9 cellular contexts compared by ENCODE assay signal in genomic region chr11:88508558-88508807, GRCh38.
DNase-seq lines count a peak whose midpoint lies in the region; ATAC-seq lines count a peak whose summit lies in the region.
"Had no signal": no experiment of that assay in that cellular context is flagged by ENCODE, and none has a peak within 500 bp of the region (broad histone marks: within the 10 kb centered on the region; RNA-seq: fewer than 3 reads in every experiment).

No MANE protein-coding gene starts in this region.

- no peak overlapping the region for H3K27ac Mint-ChIP-seq in activated CD4-positive, alpha-beta T cell treated with anti-CD3 and anti-CD28 coated beads for 36 hours
- H3K27ac Mint-ChIP-seq in activated T-helper 1 cell treated with anti-CD3 and anti-CD28 coated beads, Interleukin-12 subunit alpha, Interleukin-12 subunit beta, Interleukin-2, Interleukin-4 antibody, amounts not matched to agents 30 ng/mL and 10 ng/mL and 1 ng/mL, durations not matched to agents 14 hours and 24 hours and 36 hours, result no peak overlapping the region

- POLR2A ChIA-PET in activated CD4-positive, alpha-beta T cell treated with anti-CD3 and anti-CD28 coated beads for 36 hours (lab: Charles Lee), result no interaction called here

- intact Hi-C loops in activated CD4-positive, alpha-beta T cell treated with anti-CD3 and anti-CD28 coated beads for 36 hours (cut with DNase I, micrococcal nuclease), result no loop called here
- intact Hi-C loops in activated T-helper 1 cell treated with anti-CD3 and anti-CD28 coated beads, Interleukin-12 subunit alpha, Interleukin-12 subunit beta, Interleukin-2, Interleukin-4 antibody, amounts not matched to agents 30 ng/mL and 10 ng/mL and 1 ng/mL, durations not matched to agents 14 hours and 24 hours and 36 hours (cut with micrococcal nuclease), result loop anchor here (2.0 kb wide), 1 partner anchor 28 kb away; no protein-coding TSS in a partner anchor

- H3K27me3 Mint-ChIP-seq in activated CD4-positive, alpha-beta T cell treated with anti-CD3 and anti-CD28 coated beads for 36 hours, result peaks cover 35% of the 10 kb centered on the region
- H3K27me3 Mint-ChIP-seq in activated T-helper 1 cell treated with anti-CD3 and anti-CD28 coated beads, Interleukin-12 subunit alpha, Interleukin-12 subunit beta, Interleukin-2, Interleukin-4 antibody, amounts not matched to agents 30 ng/mL and 10 ng/mL and 1 ng/mL, durations not matched to agents 14 hours and 24 hours and 36 hours (ENCODE audit: insufficient read depth), result peaks cover 69% of the 10 kb centered on the region

- peaks cover 4% of the 10 kb centered on the region for H3K4me1 Mint-ChIP-seq in activated CD4-positive, alpha-beta T cell treated with anti-CD3 and anti-CD28 coated beads for 36 hours
- peaks cover 16% of the 10 kb centered on the region for H3K4me1 Mint-ChIP-seq in activated T-helper 1 cell treated with anti-CD3 and anti-CD28 coated beads, Interleukin-12 subunit alpha, Interleukin-12 subunit beta, Interleukin-2, Interleukin-4 antibody, amounts not matched to agents 30 ng/mL and 10 ng/mL and 1 ng/mL, durations not matched to agents 14 hours and 24 hours and 36 hours (ENCODE audit: low read depth)

- H3K4me3 Mint-ChIP-seq in activated CD4-positive, alpha-beta T cell treated with anti-CD3 and anti-CD28 coated beads for 36 hours, result peak overlapping the region; percentile 57
- H3K4me3 Mint-ChIP-seq in activated T-helper 1 cell treated with anti-CD3 and anti-CD28 coated beads, Interleukin-12 subunit alpha, Interleukin-12 subunit beta, Interleukin-2, Interleukin-4 antibody, amounts not matched to agents 30 ng/mL and 10 ng/mL and 1 ng/mL, durations not matched to agents 14 hours and 24 hours and 36 hours, result peak overlapping the region; percentile 78

- no peaks in the 10 kb centered on the region for H3K36me3 Mint-ChIP-seq in activated CD4-positive, alpha-beta T cell treated with anti-CD3 and anti-CD28 coated beads for 36 hours (ENCODE audit: low read depth)
- H3K36me3 Mint-ChIP-seq in activated T-helper 1 cell treated with anti-CD3 and anti-CD28 coated beads, Interleukin-12 subunit alpha, Interleukin-12 subunit beta, Interleukin-2, Interleukin-4 antibody, amounts not matched to agents 30 ng/mL and 10 ng/mL and 1 ng/mL, durations not matched to agents 14 hours and 24 hours and 36 hours (ENCODE audit: low read depth), result no peaks in the 10 kb centered on the region

- ATAC-seq in activated CD4-positive, alpha-beta T cell treated with anti-CD3 and anti-CD28 coated beads for 36 hours, result no peak
- no peak for ATAC-seq in stimulated activated naive CD8-positive, alpha-beta T cell treated with anti-CD3 and anti-CD28 coated beads, Interleukin-15, Interleukin-2, amounts not matched to agents 100 U/mL and 50 U/mL, for 24 hours
- ATAC-seq in GM21576 (IDR thresholded peaks at IDR 0.05; ENCODE audit: unreplicated experiment) (no peak), GM21381 (IDR thresholded peaks at IDR 0.05; ENCODE audit: unreplicated experiment) (no peak)

- no peaks in the 10 kb centered on the region for H3K9me3 Mint-ChIP-seq in activated CD4-positive, alpha-beta T cell treated with anti-CD3 and anti-CD28 coated beads for 36 hours (ENCODE audit: low read depth)
- H3K9me3 Mint-ChIP-seq in activated T-helper 1 cell treated with anti-CD3 and anti-CD28 coated beads, Interleukin-12 subunit alpha, Interleukin-12 subunit beta, Interleukin-2, Interleukin-4 antibody, amounts not matched to agents 30 ng/mL and 10 ng/mL and 1 ng/mL, durations not matched to agents 14 hours and 24 hours and 36 hours, result no peaks in the 10 kb centered on the region

- CTCF ChIA-PET in activated CD4-positive, alpha-beta T cell treated with anti-CD3 and anti-CD28 coated beads for 36 hours (lab: Charles Lee), result interaction anchor here (1.4 kb wide), 1 partner anchor 23 kb away, joined by 3 read pairs; no protein-coding TSS in a partner anchor

- DNase-seq in activated CD4-positive, alpha-beta T cell treated with anti-CD3 and anti-CD28 coated beads for 36 hours, result peak; percentile 5
- no peak for DNase-seq in activated CD4-positive, alpha-beta T cell treated with anti-CD3 and anti-CD28 coated beads for 1 hour
- DNase-seq in activated T-helper 1 cell treated with anti-CD3 and anti-CD28 coated beads, Interleukin-12 subunit alpha, Interleukin-12 subunit beta, Interleukin-2, Interleukin-4 antibody, amounts not matched to agents 30 ng/mL and 10 ng/mL and 1 ng/mL, durations not matched to agents 14 hours and 24 hours and 36 hours (ENCODE audit: low spot score), result no peak
- DNase-seq in iPS-NIHi7 (ENCODE audit: extremely low spot score), result peak; percentile 30
- DNase-seq in stimulated activated naive CD8-positive, alpha-beta T cell treated with anti-CD3 and anti-CD28 coated beads, Interleukin-15, Interleukin-2, amounts not matched to agents 100 U/mL and 50 U/mL, for 24 hours, result peak; percentile 6
- no peak for DNase-seq in ACHN
- DNase-seq: activated CD4-positive, alpha-beta T cell treated with anti-CD3 and anti-CD28 coated beads for 4 hours had no signal

- in situ Hi-C loops in ACHN (cut with HindIII; ENCODE audit: low pct_ligation_motif_present, low pct_unique_long_range_greater_than_20kb, low sequenced_read_pairs), result no loop called here

Comparison
In these comparisons a context has a peak if more than half of its experiments do, and no peak if none do; other contexts are left out.
1. DNase-seq: peak in activated CD4-positive, alpha-beta T cell treated with anti-CD3 and anti-CD28 coated beads for 36 hours (single experiment), iPS-NIHi7 (single experiment) and stimulated activated naive CD8-positive, alpha-beta T cell treated with anti-CD3 and anti-CD28 coated beads, Interleukin-15, Interleukin-2, amounts not matched to agents 100 U/mL and 50 U/mL, for 24 hours (single experiment); none in activated CD4-positive, alpha-beta T cell treated with anti-CD3 and anti-CD28 coated beads for 1 hour (single experiment), activated T-helper 1 cell treated with anti-CD3 and anti-CD28 coated beads, Interleukin-12 subunit alpha, Interleukin-12 subunit beta, Interleukin-2, Interleukin-4 antibody, amounts not matched to agents 30 ng/mL and 10 ng/mL and 1 ng/mL, durations not matched to agents 14 hours and 24 hours and 36 hours (single experiment) and ACHN (single experiment).